ENCODE assay signal across 20 cellular contexts in the genomic region with DNA sequence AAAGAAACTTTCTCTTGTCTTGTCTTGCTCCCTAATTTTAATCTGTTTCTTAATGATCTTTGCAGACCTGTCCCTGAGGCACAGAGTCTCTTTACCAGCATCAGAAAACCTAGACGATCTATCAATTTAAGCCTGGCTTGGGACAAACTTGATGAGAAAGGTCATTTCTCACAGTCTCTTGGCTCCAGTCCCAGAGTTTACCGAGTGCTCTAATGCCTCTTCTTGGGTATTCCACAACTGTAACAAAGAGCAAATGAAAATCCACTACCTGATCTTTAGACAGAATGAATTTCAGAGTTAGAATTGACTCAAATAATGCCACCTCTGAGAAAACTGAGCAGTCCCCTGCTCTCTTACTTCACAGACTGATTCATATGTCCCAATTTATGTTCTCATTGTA.
A peak's percentile ranks its signal among the peaks of the same experiment; 100 is the strongest.
DNase-seq lines count a peak whose midpoint lies in the region; ATAC-seq, FAIRE-seq and TF ChIP-seq lines count a peak whose summit lies in the region.
"Had no signal": no experiment of that assay in that cellular context is flagged by ENCODE, and none has a peak within 500 bp of the region (broad histone marks: within the 10 kb centered on the region; RNA-seq: fewer than 3 reads in every experiment).

No MANE protein-coding gene starts in this region.

- no peak overlapping the region for H3K4me2 ChIP-seq in HepG2 (ENCODE audit: low read depth, low read length)
- H3K4me2 ChIP-seq: PC-9 had no signal

- no peak for TF ChIP-seq POLR2A in right lobe of liver (IDR thresholded peaks at IDR 0.05)
- TF ChIP-seq POLR2A in HepG2 (IDR thresholded peaks at IDR 0.05; ENCODE audit: insufficient read depth in 1 of 2, low read depth in 2 of 2, low read length in 2 of 2) = no peak
- TF ChIP-seq POLR2A in adrenal gland (IDR thresholded peaks at IDR 0.05) = no peak
- no peak for TF ChIP-seq POLR2A in thyroid gland (IDR thresholded peaks at IDR 0.05)

- H3K9me3 ChIP-seq in right lobe of liver (no peaks in the 10 kb centered on the region), HepG2 (ENCODE audit: low read length) (no peaks in the 10 kb centered on the region), adrenal gland (replicated peaks in 1 of 3) (no peaks in the 10 kb centered on the region), thyroid gland (no peaks in the 10 kb centered on the region)

- no peak overlapping the region for H3K4me3 Mint-ChIP-seq in mesothelial cell of epicardium
- H3K4me3 Mint-ChIP-seq: B cell; CD4-positive, alpha-beta T cell had no signal

- DNase-seq in right lobe of liver (no peak), HepG2 (ENCODE audit: low spot score) (no peak), adrenal gland (peak in 5 of 7 donors; percentile 17 to 59 (median 23)), mesothelial cell of epicardium (ENCODE audit: low spot score in 2 of 2, unreplicated experiment in 2 of 2) (no peak), thyroid gland (peak; percentile 37 to 38), NCI-H748 treated with DMSO at 0.1 percent for 48 hours (lab: John Stamatoyannopoulos, UW) (no peak), NCI-H187 treated with DMSO at 0.1 percent for 48 hours (lab: John Stamatoyannopoulos, UW) (no peak), germinal center (ENCODE audit: low spot score) (no peak)
- DNase-seq: CD4-positive, alpha-beta T cell; DMS79; KG1; NCI-H1092; NCI-H1694 treated with DMSO at 0.1 percent for 48 hours; NCI-H2171 treated with DMSO at 0.1 percent for 48 hours; NCI-H510A treated with DMSO at 0.1 percent for 48 hours; PC-9 had no signal

- H3K27me3 ChIP-seq in right lobe of liver (no peaks in the 10 kb centered on the region), HepG2 (ENCODE audit: control insufficient read depth in 1 of 2, insufficient read depth in 2 of 2, low read length in 2 of 2) (no peaks in the 10 kb centered on the region), adrenal gland (no peaks in the 10 kb centered on the region), thyroid gland (no peaks in the 10 kb centered on the region)

- no peak overlapping the region for H3K27ac ChIP-seq in right lobe of liver
- no peak overlapping the region for H3K27ac ChIP-seq in HepG2 (ENCODE audit: extremely low read length, insufficient read depth, low read length)
- H3K27ac ChIP-seq in adrenal gland = no peak overlapping the region
- no peak overlapping the region for H3K27ac ChIP-seq in thyroid gland
- H3K27ac ChIP-seq: PC-9 had no signal

- H4K20me1 ChIP-seq in HepG2 (ENCODE audit: insufficient read depth, low read length) = no peaks in the 10 kb centered on the region

- H3K4me3 ChIP-seq in right lobe of liver (no peak overlapping the region), HepG2 (replicated peaks in 1 of 3; ENCODE audit: insufficient read depth in 1 of 3, low read depth in 2 of 3, low read length in 3 of 3) (no peak overlapping the region), adrenal gland (no peak overlapping the region), thyroid gland (replicated peaks in 1 of 3) (no peak overlapping the region)
- H3K4me3 ChIP-seq: PC-9 had no signal

- H3K79me2 ChIP-seq in HepG2 (ENCODE audit: insufficient read depth, low read length) = no peaks in the 10 kb centered on the region

- no peak for TF ChIP-seq EP300 in HepG2 (IDR thresholded peaks at IDR 0.05; ENCODE audit: low read depth in 2 of 2, low read length in 2 of 2)
- no peak for TF ChIP-seq EP300 in HepG2 (CRISPR knock-in tag; IDR thresholded peaks at IDR 0.05; ENCODE audit: borderline replicate concordance)

- H3K4me1 Mint-ChIP-seq in mesothelial cell of epicardium = peaks cover 55% of the 10 kb centered on the region

- WGBS in right lobe of liver (ENCODE audit: insufficient coverage, low coverage, low lambda C conversion rate, missing lambda C conversion rate) = 11% methylated on average over 2 of the region's 2 CpGs
- 70% methylated on average over 2 of the region's 2 CpGs for WGBS in HepG2 (ENCODE audit: low lambda C conversion rate)
- WGBS in adrenal gland, 4 donors = 17 to 28% (median 20%) methylated on average over 2 of the region's 2 CpGs
- 16 to 20% methylated on average over 2 of the region's 2 CpGs for WGBS in thyroid gland, 2 donors

- peak overlapping the region; percentile 74 for H3K27ac Mint-ChIP-seq in mesothelial cell of epicardium
- H3K27ac Mint-ChIP-seq: B cell; CD4-positive, alpha-beta T cell had no signal

- H3K36me3 ChIP-seq in right lobe of liver (peaks cover 0 to 7% (median 0%) of the 10 kb centered on the region in 4 donors), HepG2 (replicated peaks in 1 of 2; ENCODE audit: control insufficient read depth in 1 of 2, insufficient read depth in 2 of 2, low read length in 2 of 2) (peaks cover 1 to 14% of the 10 kb centered on the region in 2 experiments; a peak in 2 of 5 replicates), adrenal gland (replicated peaks in 1 of 2) (no peaks in the 10 kb centered on the region), thyroid gland (no peaks in the 10 kb centered on the region)

- POLR2A ChIA-PET in HepG2 (lab: Yijun Ruan, JAX) = no interaction called here

- H3K27me3 Mint-ChIP-seq in mesothelial cell of epicardium (ENCODE audit: low read depth) = no peaks in the 10 kb centered on the region
- H3K27me3 Mint-ChIP-seq: B cell; CD4-positive, alpha-beta T cell had no signal

- intact Hi-C loops in right lobe of liver (cut with DNase I) (no loop called here), HepG2 (cut with micrococcal nuclease; ENCODE audit: unreplicated experiment) (no loop called here), adrenal gland (cut with DNase I) (no loop called here), thyroid gland (cut with DNase I) (no loop called here)

- peak; percentile 33 to 73 (median 62) for ATAC-seq in right lobe of liver
- no peak for ATAC-seq in HepG2
- ATAC-seq: HCT116 had no signal

- H3K9ac ChIP-seq in HepG2 (ENCODE audit: insufficient read depth, low read depth, low read length) = no peak overlapping the region

- TF ChIP-seq CTCF in right lobe of liver (IDR thresholded peaks at IDR 0.05) = no peak
- no peak for TF ChIP-seq CTCF in HepG2 (CRISPR knock-in tag; IDR thresholded peaks at IDR 0.05)
- no peak for TF ChIP-seq CTCF in adrenal gland (IDR thresholded peaks at IDR 0.05)
- TF ChIP-seq CTCF in mesothelial cell of epicardium (IDR thresholded peaks at IDR 0.05; ENCODE audit: unreplicated experiment) = no peak
- no peak for TF ChIP-seq CTCF in thyroid gland (IDR thresholded peaks at IDR 0.05)

- H3K9me3 Mint-ChIP-seq in mesothelial cell of epicardium = no peaks in the 10 kb centered on the region
- H3K9me3 Mint-ChIP-seq: CD4-positive, alpha-beta T cell had no signal

- peaks cover 0 to 7% (median 0%) of the 10 kb centered on the region in 4 donors for H3K4me1 ChIP-seq in right lobe of liver
- peaks cover 7% of the 10 kb centered on the region for H3K4me1 ChIP-seq in HepG2 (ENCODE audit: insufficient read depth, low read length)
- peaks cover 0 to 15% of the 10 kb centered on the region in 2 donors for H3K4me1 ChIP-seq in adrenal gland (replicated peaks in 1 of 2)
- H3K4me1 ChIP-seq in thyroid gland = peaks cover 6 to 10% of the 10 kb centered on the region in 2 donors

- in situ Hi-C loops in HepG2 (cut with HindIII; ENCODE audit: extremely low pct_ligation_motif_present, low pct_unique_long_range_greater_than_20kb) = no loop called here

- CTCF ChIA-PET in HepG2 (lab: Yijun Ruan, JAX; ENCODE audit: low intra/inter-chr PET ratio, low total read pairs) = no interaction called here

- H3K36me3 Mint-ChIP-seq in mesothelial cell of epicardium = peaks cover 4% of the 10 kb centered on the region

- no peak overlapping the region for H2AFZ ChIP-seq in HepG2 (ENCODE audit: low read length)
- H2AFZ ChIP-seq: PC-9 had no signal

- no TSS peak for BruUV-seq in HepG2 (replicated peaks; lab: Mats Ljungman, UMichigan)

- no peak for TF ChIP-seq RAD21 in HepG2 (CRISPR knock-in tag; IDR thresholded peaks at IDR 0.05)

- no peak for FAIRE-seq in HepG2 (lab: Jason Lieb, UNC)
- FAIRE-seq: G401.6, GM12891 had no signal

TF ChIP-seq in HepG2, 621 proteins besides CTCF, POLR2A, EP300 and RAD21 (continues in another document):
- TF ChIP-seq CENPX (CRISPR knock-in tag; IDR thresholded peaks at IDR 0.05) (no peak), TFDP2 (CRISPR knock-in tag; IDR thresholded peaks at IDR 0.05) (no peak), ZBTB38 (CRISPR knock-in tag; IDR thresholded peaks at IDR 0.05) (no peak)
- TF ChIP-seq, protein P1, sequence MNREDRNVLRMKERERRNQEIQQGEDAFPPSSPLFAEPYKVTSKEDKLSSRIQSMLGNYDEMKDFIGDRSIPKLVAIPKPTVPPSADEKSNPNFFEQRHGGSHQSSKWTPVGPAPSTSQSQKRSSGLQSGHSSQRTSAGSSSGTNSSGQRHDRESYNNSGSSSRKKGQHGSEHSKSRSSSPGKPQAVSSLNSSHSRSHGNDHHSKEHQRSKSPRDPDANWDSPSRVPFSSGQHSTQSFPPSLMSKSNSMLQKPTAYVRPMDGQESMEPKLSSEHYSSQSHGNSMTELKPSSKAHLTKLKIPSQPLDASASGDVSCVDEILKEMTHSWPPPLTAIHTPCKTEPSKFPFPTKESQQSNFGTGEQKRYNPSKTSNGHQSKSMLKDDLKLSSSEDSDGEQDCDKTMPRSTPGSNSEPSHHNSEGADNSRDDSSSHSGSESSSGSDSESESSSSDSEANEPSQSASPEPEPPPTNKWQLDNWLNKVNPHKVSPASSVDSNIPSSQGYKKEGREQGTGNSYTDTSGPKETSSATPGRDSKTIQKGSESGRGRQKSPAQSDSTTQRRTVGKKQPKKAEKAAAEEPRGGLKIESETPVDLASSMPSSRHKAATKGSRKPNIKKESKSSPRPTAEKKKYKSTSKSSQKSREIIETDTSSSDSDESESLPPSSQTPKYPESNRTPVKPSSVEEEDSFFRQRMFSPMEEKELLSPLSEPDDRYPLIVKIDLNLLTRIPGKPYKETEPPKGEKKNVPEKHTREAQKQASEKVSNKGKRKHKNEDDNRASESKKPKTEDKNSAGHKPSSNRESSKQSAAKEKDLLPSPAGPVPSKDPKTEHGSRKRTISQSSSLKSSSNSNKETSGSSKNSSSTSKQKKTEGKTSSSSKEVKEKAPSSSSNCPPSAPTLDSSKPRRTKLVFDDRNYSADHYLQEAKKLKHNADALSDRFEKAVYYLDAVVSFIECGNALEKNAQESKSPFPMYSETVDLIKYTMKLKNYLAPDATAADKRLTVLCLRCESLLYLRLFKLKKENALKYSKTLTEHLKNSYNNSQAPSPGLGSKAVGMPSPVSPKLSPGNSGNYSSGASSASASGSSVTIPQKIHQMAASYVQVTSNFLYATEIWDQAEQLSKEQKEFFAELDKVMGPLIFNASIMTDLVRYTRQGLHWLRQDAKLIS (CRISPR knock-in tag; IDR thresholded peaks at IDR 0.05) = no peak

Comparison
In these comparisons a context has a peak if more than half of its experiments do, and no peak if none do; other contexts are left out.
1. DNase-seq: peak in adrenal gland (5 of 7) and thyroid gland (2 of 2); none in right lobe of liver (0 of 3), HepG2 (single experiment), mesothelial cell of epicardium (0 of 2), NCI-H748 treated with DMSO at 0.1 percent for 48 hours (single experiment), NCI-H187 treated with DMSO at 0.1 percent for 48 hours (single experiment) and germinal center (single experiment).